ENCODE assay signal across 17 cellular contexts in the genomic region with DNA sequence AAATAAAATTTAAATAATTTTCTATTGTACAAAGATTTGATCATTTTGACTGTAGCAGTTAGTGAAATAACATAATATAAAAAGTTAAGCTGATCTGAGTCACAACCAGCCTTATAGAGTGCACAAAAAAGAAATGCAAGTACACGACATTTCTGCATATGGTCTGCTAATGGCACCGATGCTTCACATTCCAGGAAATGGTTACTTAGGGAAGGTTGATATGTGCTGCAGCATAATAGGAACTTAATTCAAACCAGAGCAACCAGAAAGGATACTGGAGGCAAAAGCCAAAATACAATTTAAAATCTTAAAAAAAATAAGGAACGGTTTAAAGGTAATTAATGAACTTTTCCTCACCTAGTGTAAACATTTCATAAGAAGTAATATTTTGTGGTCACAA. TPM values are rescaled to one million over a fixed set of nuclear protein-coding genes. Genes with fewer than 3 reads are reported as not detected.
"Had no signal": no experiment of that assay in that cellular context is flagged by ENCODE, and none has a peak within 500 bp of the region (broad histone marks: within the 10 kb centered on the region; RNA-seq: fewer than 3 reads in every experiment).

No MANE protein-coding gene starts in this region.

- DNase-seq: activated CD4-positive, alpha-beta T cell treated with anti-CD3 and anti-CD28 coated beads for 4 hours; activated CD8-positive, alpha-beta T cell treated with anti-CD3 and anti-CD28 coated beads, Interleukin-2, amount 10 ng/mL, durations not matched to agents 7 days and 5 days; activated naive CD4-positive, alpha-beta T cell treated with Interleukin-2 at 50 U/mL for 16 hours; activated naive CD8-positive, alpha-beta T cell treated with anti-CD3 and anti-CD28 coated beads, Interleukin-2, amount 50 U/mL, for 24 hours; colonic mucosa; effector memory CD4-positive, alpha-beta T cell; foreskin melanocyte; heart left ventricle; islet precursor cell; left lung; stimulated activated CD4-positive, alpha-beta T cell treated with anti-CD3 and anti-CD28 coated beads, Interleukin-4, amount 100 ng/mL, for 4 hours; T-cell; T1000 had no signal

- H3K27me3 Mint-ChIP-seq: activated naive CD8-positive, alpha-beta T cell treated with anti-CD3 and anti-CD28 coated beads, Interleukin-2, amount 50 U/mL, for 24 hours; T-cell had no signal

- H3K4me3 Mint-ChIP-seq: activated CD8-positive, alpha-beta T cell treated with anti-CD3 and anti-CD28 coated beads, Interleukin-2, amount 10 ng/mL, durations not matched to agents 7 days and 5 days; activated naive CD8-positive, alpha-beta T cell treated with anti-CD3 and anti-CD28 coated beads, Interleukin-2, amount 50 U/mL, for 24 hours; activated T-helper 1 cell treated with anti-CD3 and anti-CD28 coated beads, Interleukin-12 subunit alpha, Interleukin-12 subunit beta, Interleukin-2, Interleukin-4 antibody, amounts not matched to agents 30 ng/mL and 10 ng/mL and 1 ng/mL, durations not matched to agents 14 hours and 24 hours and 36 hours; nephron; T-cell had no signal

- H3K27ac Mint-ChIP-seq: activated CD8-positive, alpha-beta T cell treated with anti-CD3 and anti-CD28 coated beads, Interleukin-2, amount 10 ng/mL, durations not matched to agents 7 days and 5 days; activated naive CD8-positive, alpha-beta T cell treated with anti-CD3 and anti-CD28 coated beads, Interleukin-2, amount 50 U/mL, for 24 hours; activated T-helper 1 cell treated with anti-CD3 and anti-CD28 coated beads, Interleukin-12 subunit alpha, Interleukin-12 subunit beta, Interleukin-2, Interleukin-4 antibody, amounts not matched to agents 30 ng/mL and 10 ng/mL and 1 ng/mL, durations not matched to agents 14 hours and 24 hours and 36 hours; T-cell had no signal

- H3K27me3 ChIP-seq: colonic mucosa, heart left ventricle, left lung had no signal

- H3K9me3 ChIP-seq: colonic mucosa, heart left ventricle, left lung had no signal

- ATAC-seq: activated CD8-positive, alpha-beta T cell treated with anti-CD3 and anti-CD28 coated beads, Interleukin-2, amount 10 ng/mL, durations not matched to agents 7 days and 5 days; activated naive CD8-positive, alpha-beta T cell treated with anti-CD3 and anti-CD28 coated beads, Interleukin-2, amount 50 U/mL, for 24 hours; heart left ventricle; left lung; T-cell had no signal

- H3K36me3 ChIP-seq: colonic mucosa had no signal

- H3K27ac ChIP-seq: colonic mucosa, epithelial cell of prostate, heart left ventricle, left lung, VCaP had no signal

- H3K4me1 Mint-ChIP-seq: activated naive CD8-positive, alpha-beta T cell treated with anti-CD3 and anti-CD28 coated beads, Interleukin-2, amount 50 U/mL, for 24 hours; T-cell had no signal

- H3K9me3 Mint-ChIP-seq: activated naive CD8-positive, alpha-beta T cell treated with anti-CD3 and anti-CD28 coated beads, Interleukin-2, amount 50 U/mL, for 24 hours; activated T-helper 1 cell treated with anti-CD3 and anti-CD28 coated beads, Interleukin-12 subunit alpha, Interleukin-12 subunit beta, Interleukin-2, Interleukin-4 antibody, amounts not matched to agents 30 ng/mL and 10 ng/mL and 1 ng/mL, durations not matched to agents 14 hours and 24 hours and 36 hours; T-cell had no signal

- H3K4me3 ChIP-seq: colonic mucosa, heart left ventricle, left lung had no signal

- H3K4me1 ChIP-seq: colonic mucosa, left lung had no signal

RNA-seq across cellular contexts. Expression of gene CHST6, which starts 51.9 kb away (rescaled TPM):
- total RNA-seq: activated CD8-positive, alpha-beta T cell treated with anti-CD3 and anti-CD28 coated beads, Interleukin-2, amount 10 ng/mL, durations not matched to agents 7 days and 5 days; activated T-helper 1 cell treated with anti-CD3 and anti-CD28 coated beads, Interleukin-12 subunit alpha, Interleukin-12 subunit beta, Interleukin-2, Interleukin-4 antibody, amounts not matched to agents 30 ng/mL and 10 ng/mL and 1 ng/mL, durations not matched to agents 14 hours and 24 hours and 36 hours had no signal
